ENCODE assay signal across 8 cellular contexts in genomic region chrX:132216806-132217202, GRCh38. TPM values are rescaled to one million over a fixed set of nuclear protein-coding genes. Genes with fewer than 3 reads are reported as not detected.
A peak's percentile ranks its signal among the peaks of the same experiment; 100 is the strongest.
DNase-seq lines count a peak whose midpoint lies in the region; ATAC-seq and TF ChIP-seq lines count a peak whose summit lies in the region.

No MANE protein-coding gene starts in this region.

- peak overlapping the region; percentile 100 for H3K27ac Mint-ChIP-seq in CD4-positive, alpha-beta T cell
- peak overlapping the region; percentile 99 for H3K27ac Mint-ChIP-seq in mesothelial cell of epicardium

- CTCF ChIA-PET in CD4-positive, alpha-beta T cell (lab: Charles Lee), result interaction anchor here (1.1 kb wide), 1 partner anchor 118 kb away, joined by 3 read pairs; no protein-coding TSS in a partner anchor

- peaks cover 9% of the 10 kb centered on the region; the same call in 1 of the 2 replicates for H3K79me2 ChIP-seq in OCI-LY1 (ENCODE audit: insufficient read depth, low read length)

- TF ChIP-seq CTCF in CD4-positive, alpha-beta T cell (IDR thresholded peaks at IDR 0.05), result no peak
- no peak for TF ChIP-seq CTCF in OCI-LY1 (IDR thresholded peaks at IDR 0.05; ENCODE audit: low read length)
- TF ChIP-seq CTCF in mesothelial cell of epicardium (IDR thresholded peaks at IDR 0.05; ENCODE audit: unreplicated experiment), result no peak

- H3K9me3 ChIP-seq in CD4-positive, alpha-beta T cell (ENCODE audit: control insufficient read depth, low read length), result no peaks in the 10 kb centered on the region
- no peaks in the 10 kb centered on the region for H3K9me3 ChIP-seq in OCI-LY1 (ENCODE audit: low read length)

- H4K20me1 ChIP-seq in OCI-LY1 (ENCODE audit: insufficient read depth, low read length), result no peaks in the 10 kb centered on the region

- no peaks in the 10 kb centered on the region for H3K9me2 ChIP-seq in OCI-LY1 (ENCODE audit: low read depth, low read length)

- no peaks in the 10 kb centered on the region for H3F3A ChIP-seq in OCI-LY1 (ENCODE audit: insufficient read depth, low read length)

- H2AFZ ChIP-seq in OCI-LY1 (ENCODE audit: low read length), result no peak overlapping the region

- peak in 3 of 10 experiments; percentile 1 to 32 (median 5) for DNase-seq in CD4-positive, alpha-beta T cell
- DNase-seq in caudate nucleus (lab: John Stamatoyannopoulos, UW) (peak in 1 of 61 donors; percentile 18), mesothelial cell of epicardium (ENCODE audit: low spot score in 2 of 2, unreplicated experiment in 2 of 2) (no peak), NCI-H2196 treated with DMSO at 0.1 percent for 48 hours (lab: John Stamatoyannopoulos, UW; ENCODE audit: unreplicated experiment) (no peak), GM19238 (ENCODE audit: insufficient read length, low spot score) (no peak), foreskin melanocyte (no peak)

- peak overlapping the region; percentile 94 for H3K27ac ChIP-seq in CD4-positive, alpha-beta T cell (ENCODE audit: low read depth, low read length)
- H3K27ac ChIP-seq in OCI-LY1 (ENCODE audit: low read depth, low read length, poor library complexity, severe bottlenecking) (peak overlapping the region; percentile 81), caudate nucleus (ENCODE audit: low read depth, low read length) (peak overlapping the region; percentile 38)

- ATAC-seq in CD4-positive, alpha-beta T cell (ENCODE audit: poor library complexity), result peak; percentile 67
- ATAC-seq in GM21529 (IDR thresholded peaks at IDR 0.05; ENCODE audit: unreplicated experiment), result peak; percentile 19

- no peaks in the 10 kb centered on the region for H3K9me3 Mint-ChIP-seq in CD4-positive, alpha-beta T cell
- no peaks in the 10 kb centered on the region for H3K9me3 Mint-ChIP-seq in mesothelial cell of epicardium

- peaks cover 63% of the 10 kb centered on the region for H3K4me1 Mint-ChIP-seq in CD4-positive, alpha-beta T cell (ENCODE audit: low read depth)
- peaks cover 55% of the 10 kb centered on the region for H3K4me1 Mint-ChIP-seq in mesothelial cell of epicardium

- POLR2A ChIA-PET in CD4-positive, alpha-beta T cell (lab: Charles Lee), result interaction anchor here (0.7 to 4.6 kb wide), 4 partner anchors 9 to 193 kb away, joined by 3 to 28 read pairs (median 5); partner anchors contain the start of gene STK26

- H3K36me3 ChIP-seq in OCI-LY1 (ENCODE audit: insufficient read depth, low read length), result peaks cover 21% of the 10 kb centered on the region

- H3K4me1 ChIP-seq in OCI-LY1 (ENCODE audit: insufficient read depth, low read length, severe bottlenecking), result peaks cover 30% of the 10 kb centered on the region

- peak overlapping the region; percentile 95 for H3K4me3 ChIP-seq in OCI-LY1 (ENCODE audit: low read depth, low read length, poor library complexity, severe bottlenecking)

- peaks cover 50% of the 10 kb centered on the region for H3K36me3 Mint-ChIP-seq in CD4-positive, alpha-beta T cell (ENCODE audit: low read depth)
- peaks cover 16% of the 10 kb centered on the region for H3K36me3 Mint-ChIP-seq in mesothelial cell of epicardium

- peak overlapping the region; percentile 91 for H3K9ac ChIP-seq in OCI-LY1 (ENCODE audit: low read length)

- H3K4me3 Mint-ChIP-seq in CD4-positive, alpha-beta T cell, result peak overlapping the region; percentile 99
- H3K4me3 Mint-ChIP-seq in mesothelial cell of epicardium, result peak overlapping the region; percentile 96

- no peaks in the 10 kb centered on the region for H3K27me3 Mint-ChIP-seq in CD4-positive, alpha-beta T cell
- H3K27me3 Mint-ChIP-seq in mesothelial cell of epicardium (ENCODE audit: low read depth), result no peaks in the 10 kb centered on the region

- peak overlapping the region; percentile 88 for H3K4me2 ChIP-seq in OCI-LY1 (ENCODE audit: low read length)

- no peaks in the 10 kb centered on the region for H3K27me3 ChIP-seq in CD4-positive, alpha-beta T cell (ENCODE audit: control insufficient read depth, insufficient read depth, low read length)
- H3K27me3 ChIP-seq in OCI-LY1 (ENCODE audit: insufficient read depth, low read length), result no peaks in the 10 kb centered on the region

- intact Hi-C loops in CD4-positive, alpha-beta T cell (cut with DNase I, micrococcal nuclease), result loop anchor here (5.0 kb wide), 3 partner anchors 265 to 385 kb away; partner anchors contain the start of gene MBNL3 (in 1 of the 2)

RNA-seq across cellular contexts. Expression of gene RAP2C, which starts 2.4 kb away (rescaled TPM):
- 10 to 100 TPM; 51.9 to 52.0 TPM for total RNA-seq in CD4-positive, alpha-beta T cell
- total RNA-seq in mesothelial cell of epicardium, result 80.1 to 85.0 TPM (median 83.0 TPM) in 3 replicates

Comparison
In these comparisons a context has a peak if more than half of its experiments do, and no peak if none do; other contexts are left out.
1. H3K27ac ChIP-seq: peak in every context shown above with its lines; median percentile 94 in CD4-positive, alpha-beta T cell; 81 in OCI-LY1; 38 in caudate nucleus.